22 cellular contexts compared by ENCODE assay signal in genomic region chr16:29850998-29851397, GRCh38. TPM values are rescaled to one million over a fixed set of nuclear protein-coding genes. Genes with fewer than 3 reads are reported as not detected.
"Had no signal": no experiment of that assay in that cellular context is flagged by ENCODE, and none has a peak within 500 bp of the region (broad histone marks: within the 10 kb centered on the region; RNA-seq: fewer than 3 reads in every experiment).

No MANE protein-coding gene starts in this region.

- H3K27ac ChIP-seq: KMS-11, RWPE1 had no signal

- H3K9ac ChIP-seq: KMS-11, SK-N-SH had no signal

- H3K9me3 ChIP-seq: SK-N-SH had no signal

- H3K9me2 ChIP-seq: SK-N-SH had no signal

- DNase-seq: IMR-90, Kasumi-1, MM.1S, NCI-H1092 treated with DMSO at 0.1 percent for 48 hours, NCI-H1436, NCI-H187, NCI-H2029, NCI-H2081 treated with DMSO at 0.1 percent for 48 hours, NCI-H2171, NCI-H226, NCI-H446, NCI-H510A, NCI-H524 treated with DMSO at 0.1 percent for 48 hours, NCI-H69, NCI-H774, SHP77, SK-N-SH had no signal

- H3K4me2 ChIP-seq: KMS-11, SK-N-SH had no signal

- ATAC-seq: Panc1 had no signal

RNA-seq across cellular contexts. Expression of gene PRRT2, which starts 39.0 kb away (rescaled TPM):
- total RNA-seq: HT-29, SK-MEL-5 had no signal
